In the genomic region with DNA sequence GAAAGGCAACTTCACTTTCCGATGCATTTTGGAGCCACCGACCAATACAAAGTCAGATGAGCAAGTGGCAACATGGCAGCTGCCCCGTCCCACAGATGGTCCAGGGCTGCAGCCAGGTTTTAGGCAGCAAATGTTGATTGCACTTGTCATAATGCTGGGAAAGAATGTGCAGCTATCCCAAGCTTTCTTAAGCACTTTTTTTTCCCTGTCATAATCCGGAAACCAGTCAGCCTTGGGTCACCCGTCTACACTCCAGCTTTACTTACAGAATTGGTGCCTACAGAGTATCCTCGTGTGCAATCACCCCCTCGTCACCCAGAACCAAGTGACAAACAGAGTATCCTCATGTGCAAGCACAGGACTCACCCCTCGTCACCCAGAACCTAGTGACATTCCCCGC, we compare ENCODE assay signal across 18 cellular contexts.
"Had no signal": no experiment of that assay in that cellular context is flagged by ENCODE, and none has a peak within 500 bp of the region (broad histone marks: within the 10 kb centered on the region; RNA-seq: fewer than 3 reads in every experiment).

No MANE protein-coding gene starts in this region.

- H3K4me3 ChIP-seq: esophagus squamous epithelium, hepatocyte, prostate gland, right lobe of liver, thoracic aorta, transverse colon had no signal

- H3K27ac ChIP-seq: esophagus squamous epithelium, foreskin keratinocyte, hepatocyte, parathyroid adenoma, prostate gland, right lobe of liver, thoracic aorta, transverse colon had no signal

- H3K36me3 ChIP-seq: esophagus squamous epithelium, prostate gland, right lobe of liver, thoracic aorta, transverse colon had no signal

- H3K4me1 ChIP-seq: foreskin keratinocyte, parathyroid adenoma, prostate gland, right lobe of liver, transverse colon had no signal

- H3K4me3 Mint-ChIP-seq: dendritic cell treated with granulocyte-macrophage colony-stimulating factor and Interleukin-4, amounts not matched to agents 40 ng/mL and 50 ng/mL, for 4 days; mesothelial cell of epicardium; stimulated activated naive B cell treated with anti-CD40 and anti-IgM and Interleukin-4, amounts not matched to agents 10 μg/mL and 1 μg/mL and 100 μg/mL, for 72 hours; stimulated activated naive CD8-positive, alpha-beta T cell treated with anti-CD3 and anti-CD28 coated beads, Interleukin-15, amount 100 ng/mL, for 72 hours had no signal

- H3K9me3 ChIP-seq: esophagus squamous epithelium, prostate gland, right lobe of liver, thoracic aorta, transverse colon had no signal

- H3K27me3 Mint-ChIP-seq: stimulated activated naive B cell treated with anti-CD40 and anti-IgM and Interleukin-4, amounts not matched to agents 10 μg/mL and 1 μg/mL and 100 μg/mL, for 72 hours; stimulated activated naive CD8-positive, alpha-beta T cell treated with anti-CD3 and anti-CD28 coated beads, Interleukin-15, amount 100 ng/mL, for 72 hours had no signal

- H3K36me3 Mint-ChIP-seq: mesothelial cell of epicardium had no signal

- DNase-seq: cerebellar nuclear complex; esophagus squamous epithelium; foreskin keratinocyte; head of caudate nucleus; mammary epithelial cell; occipital lobe; right lobe of liver; stimulated activated CD4-positive, alpha-beta T cell treated with anti-CD3 and anti-CD28 coated beads, Interleukin-2, amount 100 ng/mL, for 24 hours; stimulated activated CD4-positive, alpha-beta T cell treated with anti-CD3 and anti-CD28 coated beads, Interleukin-4, amount 100 ng/mL, for 4 hours; stimulated activated naive B cell treated with anti-CD40 and anti-IgM and Interleukin-4, amounts not matched to agents 10 μg/mL and 1 μg/mL and 100 μg/mL, for 72 hours; stimulated activated naive CD8-positive, alpha-beta T cell treated with anti-CD3 and anti-CD28 coated beads, Interleukin-15, amount 100 ng/mL, for 72 hours; transverse colon had no signal

- H3K4me1 Mint-ChIP-seq: stimulated activated naive B cell treated with anti-CD40 and anti-IgM and Interleukin-4, amounts not matched to agents 10 μg/mL and 1 μg/mL and 100 μg/mL, for 72 hours had no signal

- H3K4me2 ChIP-seq: hepatocyte had no signal

- H3K27ac Mint-ChIP-seq: dendritic cell treated with granulocyte-macrophage colony-stimulating factor and Interleukin-4, amounts not matched to agents 40 ng/mL and 50 ng/mL, for 4 days; mesothelial cell of epicardium; stimulated activated naive B cell treated with anti-CD40 and anti-IgM and Interleukin-4, amounts not matched to agents 10 μg/mL and 1 μg/mL and 100 μg/mL, for 72 hours; stimulated activated naive CD8-positive, alpha-beta T cell treated with anti-CD3 and anti-CD28 coated beads, Interleukin-15, amount 100 ng/mL, for 72 hours had no signal

- ATAC-seq: foreskin keratinocyte; right lobe of liver; stimulated activated naive B cell treated with anti-CD40 and anti-IgM and Interleukin-4, amounts not matched to agents 10 μg/mL and 1 μg/mL and 100 μg/mL, for 72 hours; stimulated activated naive CD8-positive, alpha-beta T cell treated with anti-CD3 and anti-CD28 coated beads, Interleukin-15, amount 100 ng/mL, for 72 hours had no signal

- H3K79me2 ChIP-seq: hepatocyte, parathyroid adenoma had no signal

- H3K27me3 ChIP-seq: esophagus squamous epithelium, foreskin keratinocyte, hepatocyte, right lobe of liver, transverse colon had no signal

- H2AFZ ChIP-seq: hepatocyte, parathyroid adenoma had no signal
